ENCODE assay signal across 22 cellular contexts in the genomic region with DNA sequence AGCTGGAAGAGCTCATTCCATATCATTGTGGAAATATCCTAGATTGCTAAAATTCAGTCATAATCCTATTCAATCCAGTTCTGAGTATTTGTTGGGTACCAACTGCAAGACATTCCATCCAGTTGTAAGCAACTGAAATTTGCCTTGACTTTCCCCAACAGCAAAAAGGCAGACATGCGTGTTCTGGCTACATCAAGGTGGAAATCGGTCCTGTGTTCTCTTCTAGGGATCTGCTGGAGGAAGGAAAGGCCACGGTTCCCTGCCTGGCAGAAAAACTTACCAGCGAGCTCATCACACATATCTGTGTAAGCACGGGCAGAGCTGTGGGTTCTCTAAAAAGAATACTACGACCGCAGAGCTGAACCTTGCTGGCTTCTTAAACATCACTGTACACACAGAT.
"Had no signal": no experiment of that assay in that cellular context is flagged by ENCODE, and none has a peak within 500 bp of the region (broad histone marks: within the 10 kb centered on the region; RNA-seq: fewer than 3 reads in every experiment).

No MANE protein-coding gene starts in this region.

- H3K4me3 ChIP-seq: esophagus muscularis mucosa, gastrocnemius medialis, heart right ventricle, thoracic aorta, transverse colon had no signal

- FAIRE-seq: islet of Langerhans had no signal

- DNase-seq: effector memory CD8-positive, alpha-beta T cell; gastrocnemius medialis; heart right ventricle; hypothalamus; kidney glomerular epithelial cell; mammary epithelial cell; naive thymus-derived CD4-positive, alpha-beta T cell; posterior cingulate gyrus; stimulated activated CD4-positive, alpha-beta T cell treated with anti-CD3 and anti-CD28 coated beads, Interleukin-2, amount 100 ng/mL, for 24 hours; stimulated activated CD4-positive, alpha-beta T cell treated with anti-CD3 and anti-CD28 coated beads, Interleukin-4, amount 100 ng/mL, for 4 hours; stimulated activated naive B cell treated with anti-CD40 and anti-IgM and Interleukin-4, amounts not matched to agents 10 μg/mL and 1 μg/mL and 100 μg/mL, for 72 hours; stimulated activated naive CD8-positive, alpha-beta T cell treated with anti-CD3 and anti-CD28 coated beads, Interleukin-15, amount 100 ng/mL, for 72 hours; substantia nigra; transverse colon had no signal

- H3K36me3 ChIP-seq: gastrocnemius medialis had no signal

- H3K27ac ChIP-seq: epithelial cell of prostate, esophagus muscularis mucosa, gastrocnemius medialis, heart right ventricle, thoracic aorta, transverse colon had no signal

- H3K4me3 Mint-ChIP-seq: dendritic cell treated with granulocyte-macrophage colony-stimulating factor and Interleukin-4, amounts not matched to agents 40 ng/mL and 50 ng/mL, for 4 days; effector memory CD8-positive, alpha-beta T cell; naive thymus-derived CD4-positive, alpha-beta T cell; neural crest cell; stimulated activated naive B cell treated with anti-CD40 and anti-IgM and Interleukin-4, amounts not matched to agents 10 μg/mL and 1 μg/mL and 100 μg/mL, for 72 hours; stimulated activated naive CD8-positive, alpha-beta T cell treated with anti-CD3 and anti-CD28 coated beads, Interleukin-15, amount 100 ng/mL, for 72 hours had no signal

- H3K4me1 ChIP-seq: esophagus muscularis mucosa, gastrocnemius medialis, heart right ventricle, transverse colon had no signal

- H3K27ac Mint-ChIP-seq: dendritic cell treated with granulocyte-macrophage colony-stimulating factor and Interleukin-4, amounts not matched to agents 40 ng/mL and 50 ng/mL, for 4 days; stimulated activated naive B cell treated with anti-CD40 and anti-IgM and Interleukin-4, amounts not matched to agents 10 μg/mL and 1 μg/mL and 100 μg/mL, for 72 hours had no signal

- H3K9me3 Mint-ChIP-seq: dendritic cell treated with granulocyte-macrophage colony-stimulating factor and Interleukin-4, amounts not matched to agents 40 ng/mL and 50 ng/mL, for 4 days; effector memory CD8-positive, alpha-beta T cell; naive thymus-derived CD4-positive, alpha-beta T cell; neural crest cell; stimulated activated naive B cell treated with anti-CD40 and anti-IgM and Interleukin-4, amounts not matched to agents 10 μg/mL and 1 μg/mL and 100 μg/mL, for 72 hours; stimulated activated naive CD8-positive, alpha-beta T cell treated with anti-CD3 and anti-CD28 coated beads, Interleukin-15, amount 100 ng/mL, for 72 hours had no signal

- H3K27me3 Mint-ChIP-seq: dendritic cell treated with granulocyte-macrophage colony-stimulating factor and Interleukin-4, amounts not matched to agents 40 ng/mL and 50 ng/mL, for 4 days; effector memory CD8-positive, alpha-beta T cell; naive thymus-derived CD4-positive, alpha-beta T cell; stimulated activated naive B cell treated with anti-CD40 and anti-IgM and Interleukin-4, amounts not matched to agents 10 μg/mL and 1 μg/mL and 100 μg/mL, for 72 hours; stimulated activated naive CD8-positive, alpha-beta T cell treated with anti-CD3 and anti-CD28 coated beads, Interleukin-15, amount 100 ng/mL, for 72 hours had no signal

- H3K27me3 ChIP-seq: esophagus muscularis mucosa, gastrocnemius medialis, heart right ventricle, transverse colon had no signal

- H3K4me1 Mint-ChIP-seq: stimulated activated naive B cell treated with anti-CD40 and anti-IgM and Interleukin-4, amounts not matched to agents 10 μg/mL and 1 μg/mL and 100 μg/mL, for 72 hours; stimulated activated naive CD8-positive, alpha-beta T cell treated with anti-CD3 and anti-CD28 coated beads, Interleukin-15, amount 100 ng/mL, for 72 hours had no signal

- ATAC-seq: effector memory CD8-positive, alpha-beta T cell; gastrocnemius medialis; heart right ventricle; left lobe of liver; naive thymus-derived CD4-positive, alpha-beta T cell; sciatic nerve; stimulated activated naive B cell treated with anti-CD40 and anti-IgM and Interleukin-4, amounts not matched to agents 10 μg/mL and 1 μg/mL and 100 μg/mL, for 72 hours; stimulated activated naive CD8-positive, alpha-beta T cell treated with anti-CD3 and anti-CD28 coated beads, Interleukin-15, amount 100 ng/mL, for 72 hours had no signal

- H3K9me3 ChIP-seq: esophagus muscularis mucosa, gastrocnemius medialis, heart right ventricle, thoracic aorta, transverse colon had no signal
